In the genomic region with DNA sequence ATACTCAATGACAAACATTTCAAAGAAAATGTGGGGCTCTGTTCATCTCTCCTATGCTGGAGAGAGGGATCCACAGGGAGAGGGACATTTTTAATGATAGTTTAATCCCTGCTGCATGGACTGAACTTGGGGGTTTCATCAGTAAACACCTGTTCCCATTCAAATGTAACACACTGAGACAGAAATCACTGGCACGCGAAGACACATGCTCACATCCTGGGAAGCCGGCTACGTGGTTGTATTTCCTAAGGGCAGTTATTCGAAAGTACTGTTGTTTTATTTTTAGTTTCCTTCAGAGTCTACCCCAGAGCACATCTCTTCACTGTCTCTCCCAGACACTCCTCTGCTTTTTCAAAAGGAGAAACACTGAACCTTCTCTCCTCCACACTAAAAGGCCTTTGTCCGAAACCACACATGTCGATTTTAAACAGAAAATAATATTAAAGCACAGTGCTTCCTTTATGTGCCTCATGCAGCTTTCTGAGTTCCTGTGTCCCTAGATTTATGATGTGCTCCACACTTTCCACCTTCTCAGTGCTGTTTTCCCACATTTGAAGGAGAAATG, we compare ENCODE assay signal across 17 cellular contexts. TPM values are rescaled to one million over a fixed set of nuclear protein-coding genes. Genes with fewer than 3 reads are reported as not detected.
DNase-seq lines count a peak whose midpoint lies in the region; TF ChIP-seq lines count a peak whose summit lies in the region.
"Had no signal": no experiment of that assay in that cellular context is flagged by ENCODE, and none has a peak within 500 bp of the region (broad histone marks: within the 10 kb centered on the region; RNA-seq: fewer than 3 reads in every experiment).

No MANE protein-coding gene starts in this region.

- H3K27ac Mint-ChIP-seq in nephron progenitor cell (peak overlapping the region; percentile 83), immature natural killer cell (no peak overlapping the region)
- H3K27ac Mint-ChIP-seq: CD8-positive, alpha-beta T cell had no signal

- H3K9me3 Mint-ChIP-seq in nephron progenitor cell (no peaks in the 10 kb centered on the region), immature natural killer cell (peaks cover 0 to 7% (median 0%) of the 10 kb centered on the region in 6 donors)
- H3K9me3 Mint-ChIP-seq: CD8-positive, alpha-beta T cell had no signal

- peaks cover 7% of the 10 kb centered on the region for H3K27me3 Mint-ChIP-seq in nephron progenitor cell (ENCODE audit: low read depth, poor library complexity)
- peaks cover 0 to 3% (median 0%) of the 10 kb centered on the region in 3 donors for H3K27me3 Mint-ChIP-seq in immature natural killer cell (ENCODE audit: low read depth in 3 of 3)

- no peak for TF ChIP-seq CTCF in nephron progenitor cell (IDR thresholded peaks at IDR 0.05)

- H3K4me3 Mint-ChIP-seq in nephron progenitor cell: no peak overlapping the region
- H3K4me3 Mint-ChIP-seq in immature natural killer cell: no peak overlapping the region
- H3K4me3 Mint-ChIP-seq: CD8-positive, alpha-beta T cell had no signal

- H3K4me1 Mint-ChIP-seq in nephron progenitor cell (peaks cover 18% of the 10 kb centered on the region), immature natural killer cell (no peaks in the 10 kb centered on the region)

- H3K36me3 Mint-ChIP-seq in nephron progenitor cell (ENCODE audit: low read depth) (no peaks in the 10 kb centered on the region), immature natural killer cell (no peaks in the 10 kb centered on the region)
- H3K36me3 Mint-ChIP-seq: CD8-positive, alpha-beta T cell had no signal

- peak; percentile 82 for DNase-seq in COLO829 (ENCODE audit: low spot score)
- DNase-seq in RPMI7951 (ENCODE audit: low read depth): peak; percentile 57
- DNase-seq in epidermal melanocyte (ENCODE audit: insufficient read length, low spot score): peak; percentile 59
- DNase-seq in nephron progenitor cell: no peak
- no peak for DNase-seq in NCI-H82 treated with DMSO at 0.1 percent for 48 hours (lab: John Stamatoyannopoulos, UW; ENCODE audit: unreplicated experiment)
- no peak for DNase-seq in immature natural killer cell
- DNase-seq in amniotic stem cell (lab: John Stamatoyannopoulos, UW): no peak
- DNase-seq in SIG-M5 treated with dmso at 0.1 percent for 504 hours (lab: John Stamatoyannopoulos, UW; ENCODE audit: unreplicated experiment): no peak
- DNase-seq: CD8-positive, alpha-beta T cell; KG1; NCI-H1417; NCI-H2029; NCI-H446 treated with DMSO at 0.1 percent for 48 hours; NK-92 treated with Interleukin-12 subunit alpha and Interleukin-12 subunit beta, amount 100 ng/mL, for 24 hours; SHP77 had no signal

RNA-seq across cellular contexts. Expression of gene PTHLH, which starts 52.8 kb away (rescaled TPM):
- 0.84 and 0.88 TPM in 2 replicates for total RNA-seq in RPMI7951 (2014; rRNA removed; shearing (Covaris generic))
- polyA plus RNA-seq in immature natural killer cell: not detected
- total RNA-seq: CD8-positive, alpha-beta T cell; HepG2; OCI-LY7 had no signal

Comparison
In these comparisons a context has a peak if more than half of its experiments do, and no peak if none do; other contexts are left out.
1. DNase-seq: peak in COLO829 (single experiment), RPMI7951 (single experiment) and epidermal melanocyte (single experiment); none in nephron progenitor cell (single experiment), NCI-H82 treated with DMSO at 0.1 percent for 48 hours (single experiment), immature natural killer cell (0 of 3), amniotic stem cell (single experiment) and SIG-M5 treated with dmso at 0.1 percent for 504 hours (single experiment).